Comparison of ENCODE assay signal across 8 cellular contexts in the genomic region with DNA sequence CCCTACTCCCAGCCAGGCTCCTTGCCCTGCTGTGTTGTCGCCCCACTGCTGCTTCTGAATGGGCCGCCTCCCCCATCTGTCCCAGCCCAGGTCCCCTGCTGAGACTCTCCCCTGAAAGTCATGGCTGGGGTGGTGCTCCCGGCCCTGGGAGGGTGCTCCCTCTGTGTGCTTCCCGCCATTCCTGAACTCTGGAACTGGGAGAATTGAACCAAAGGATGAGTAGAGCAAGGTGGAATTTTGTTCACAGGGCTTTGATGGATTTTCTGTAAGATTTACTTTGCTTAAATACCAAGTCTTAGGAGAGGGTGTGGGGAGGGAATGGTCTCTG. TPM values are rescaled to one million over a fixed set of nuclear protein-coding genes. Genes with fewer than 3 reads are reported as not detected.
DNase-seq lines count a peak whose midpoint lies in the region; ATAC-seq and TF ChIP-seq lines count a peak whose summit lies in the region.

No MANE protein-coding gene starts in this region.

- POLR2A ChIA-PET in CD4-positive, alpha-beta T cell (lab: Charles Lee), result interaction anchor here (0.6 to 2.5 kb wide), 2 partner anchors 12 to 17 kb away, joined by 4 to 19 read pairs; no protein-coding TSS in a partner anchor

- peak overlapping the region; percentile 85 for H3K27ac ChIP-seq in CD4-positive, alpha-beta T cell (ENCODE audit: low read depth, low read length)
- peak overlapping the region; percentile 77 for H3K27ac ChIP-seq in effector memory CD4-positive, alpha-beta T cell (ENCODE audit: insufficient read depth, low read length, poor library complexity, severe bottlenecking)
- peak overlapping the region; percentile 81 for H3K27ac ChIP-seq in neutrophil

- H3K36me3 Mint-ChIP-seq in CD4-positive, alpha-beta T cell (ENCODE audit: low read depth), result peaks cover 39% of the 10 kb centered on the region

- peak overlapping the region; percentile 39 for H3K4me3 ChIP-seq in Jurkat, Clone E6-1 (ENCODE audit: low read length)
- H3K4me3 ChIP-seq in effector memory CD4-positive, alpha-beta T cell (ENCODE audit: insufficient read depth, low read depth, low read length, poor library complexity, severe bottlenecking), result peak overlapping the region; percentile 57
- peak overlapping the region; percentile 58 to 61 for H3K4me3 ChIP-seq in neutrophil (ENCODE audit: low read depth in 1 of 2, low read length in 1 of 2)

- CTCF ChIA-PET in CD4-positive, alpha-beta T cell (lab: Charles Lee), result interaction anchor here (0.5 kb wide), 1 partner anchor 87 kb away, joined by 4 read pairs; no protein-coding TSS in a partner anchor

- H3K27me3 Mint-ChIP-seq in CD4-positive, alpha-beta T cell, result no peaks in the 10 kb centered on the region

- peak overlapping the region; percentile 89 for H3K4me3 Mint-ChIP-seq in CD4-positive, alpha-beta T cell

- no peaks in the 10 kb centered on the region for H3K9me3 Mint-ChIP-seq in CD4-positive, alpha-beta T cell

- no peaks in the 10 kb centered on the region for H3K9me3 ChIP-seq in CD4-positive, alpha-beta T cell (ENCODE audit: control insufficient read depth, low read length)
- no peaks in the 10 kb centered on the region for H3K9me3 ChIP-seq in effector memory CD4-positive, alpha-beta T cell (ENCODE audit: control insufficient read depth, low read length)
- no peaks in the 10 kb centered on the region for H3K9me3 ChIP-seq in neutrophil

- DNase-seq in CD4-positive, alpha-beta T cell, result no peak
- no peak for DNase-seq in Jurkat, Clone E6-1 (ENCODE audit: low read depth, low spot score)
- DNase-seq in effector memory CD4-positive, alpha-beta T cell, result no peak
- DNase-seq in NCI-H2196 (lab: John Stamatoyannopoulos, UW; ENCODE audit: unreplicated experiment), result no peak
- DNase-seq in amniotic stem cell (lab: John Stamatoyannopoulos, UW), result no peak
- no peak for DNase-seq in hippocampal formation (lab: John Stamatoyannopoulos, UW)
- no peak for DNase-seq in NCI-H1048 (lab: John Stamatoyannopoulos, UW)

- H3K4me1 Mint-ChIP-seq in CD4-positive, alpha-beta T cell (ENCODE audit: low read depth), result peaks cover 36% of the 10 kb centered on the region

- intact Hi-C loops in CD4-positive, alpha-beta T cell (cut with DNase I, micrococcal nuclease), result loop anchor here in 1 of 2 experiments (5.0 kb wide), 2 partner anchors 40 to 60 kb away; no protein-coding TSS in a partner anchor

- H3K36me3 ChIP-seq in effector memory CD4-positive, alpha-beta T cell (ENCODE audit: control insufficient read depth, insufficient read depth, low read length), result peaks cover 21% of the 10 kb centered on the region
- H3K36me3 ChIP-seq in neutrophil, result peaks cover 27% of the 10 kb centered on the region

- no peaks in the 10 kb centered on the region for H3K27me3 ChIP-seq in CD4-positive, alpha-beta T cell (ENCODE audit: control insufficient read depth, insufficient read depth, low read length)
- no peaks in the 10 kb centered on the region for H3K27me3 ChIP-seq in effector memory CD4-positive, alpha-beta T cell (replicated peaks; ENCODE audit: control insufficient read depth, insufficient read depth, low read length, poor library complexity, severe bottlenecking)
- H3K27me3 ChIP-seq in neutrophil, result no peaks in the 10 kb centered on the region

- TF ChIP-seq CTCF in CD4-positive, alpha-beta T cell (IDR thresholded peaks at IDR 0.05), result no peak
- no peak for TF ChIP-seq CTCF in neutrophil (IDR thresholded peaks at IDR 0.05)

- H3K4me1 ChIP-seq in effector memory CD4-positive, alpha-beta T cell (ENCODE audit: control insufficient read depth, insufficient read depth, low read length, poor library complexity, severe bottlenecking), result peaks cover 20% of the 10 kb centered on the region
- H3K4me1 ChIP-seq in neutrophil (ENCODE audit: control insufficient read depth in 1 of 2, insufficient read depth in 1 of 2, low read depth in 1 of 2, low read length in 1 of 2), result peaks cover 8 to 10% of the 10 kb centered on the region in 2 experiments

- peak overlapping the region; percentile 89 for H3K27ac Mint-ChIP-seq in CD4-positive, alpha-beta T cell

- ATAC-seq in CD4-positive, alpha-beta T cell (ENCODE audit: poor library complexity), result no peak

RNA-seq across cellular contexts. Expression of a gene that starts 0.4 kb away (rescaled TPM):
- 10 to 100 TPM; 18.8 to 20.6 TPM for total RNA-seq in CD4-positive, alpha-beta T cell
- 5.4 TPM for polyA plus RNA-seq in Jurkat, Clone E6-1 (2012; ENCODE audit: insufficient read depth, insufficient read length)

RNA-seq across cellular contexts. Expression of a gene that starts 19.6 kb away (rescaled TPM):
- total RNA-seq in CD4-positive, alpha-beta T cell, result under 1 TPM; 0.67 to 0.85 TPM
- not detected for polyA plus RNA-seq in Jurkat, Clone E6-1 (2012; ENCODE audit: insufficient read depth, insufficient read length)

RNA-seq across cellular contexts. Expression of a gene that starts 36.8 kb away (rescaled TPM):
- 1 to 10 TPM; 4.3 to 6.5 TPM for total RNA-seq in CD4-positive, alpha-beta T cell
- 2.5 TPM for polyA plus RNA-seq in Jurkat, Clone E6-1 (2012; ENCODE audit: insufficient read depth, insufficient read length)

RNA-seq across cellular contexts. Expression of a gene that starts 56.5 kb away (rescaled TPM):
- total RNA-seq in CD4-positive, alpha-beta T cell, result 1 to 10 TPM; 7.4 to 8.0 TPM
- polyA plus RNA-seq in Jurkat, Clone E6-1 (2012; ENCODE audit: insufficient read depth, insufficient read length), result 4.4 TPM
